In the genomic region with DNA sequence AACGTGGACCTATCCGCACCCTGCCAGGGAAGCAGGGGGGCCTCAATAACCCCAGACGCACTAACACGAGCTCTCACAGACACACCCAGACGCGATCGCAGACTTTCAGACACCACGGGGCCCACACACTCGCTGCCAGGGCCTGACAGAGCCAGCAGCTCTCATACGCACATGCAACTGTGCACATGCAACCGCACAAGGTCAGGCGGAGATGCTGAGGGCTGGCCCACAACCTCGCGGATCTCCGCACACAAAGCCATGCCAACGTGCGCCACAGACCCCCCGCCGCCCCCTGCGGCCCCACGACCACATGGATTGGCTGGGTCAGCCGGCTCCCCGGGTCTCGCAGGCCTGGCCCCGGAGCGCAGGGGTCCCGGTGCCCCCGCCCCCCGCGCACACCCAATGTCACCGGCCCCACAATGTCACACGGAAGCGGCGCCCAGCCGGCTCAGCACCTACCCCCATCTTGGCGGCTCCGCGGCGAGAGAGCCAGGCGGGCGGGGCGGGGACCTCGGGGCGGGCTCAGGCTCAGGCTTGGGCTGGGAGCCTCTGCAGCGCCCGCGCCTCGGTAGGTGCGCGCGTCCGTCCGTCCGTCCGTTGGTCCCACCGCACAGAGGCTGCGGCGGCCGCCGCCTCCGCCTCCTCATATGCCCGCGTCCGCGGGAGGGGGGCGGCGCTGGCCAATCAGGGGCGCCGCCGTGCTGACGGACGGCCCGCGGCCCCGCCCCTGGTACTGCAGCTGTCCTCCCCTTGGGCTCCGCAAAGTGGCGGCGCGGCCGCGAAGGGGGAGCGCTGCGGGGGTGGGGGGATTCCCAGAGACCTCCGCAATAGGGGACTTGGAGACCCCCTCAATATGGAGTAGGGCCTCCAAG, we compare ENCODE assay signal across 8 cellular contexts. TPM values are rescaled to one million over a fixed set of nuclear protein-coding genes. Genes with fewer than 3 reads are reported as not detected.
A peak's percentile ranks its signal among the peaks of the same experiment; 100 is the strongest.
DNase-seq lines count a peak whose midpoint lies in the region; ATAC-seq, FAIRE-seq and TF ChIP-seq lines count a peak whose summit lies in the region.

ATP1A3 (minus strand) TSS at position 619 of the 872 bp plus-strand sequence; CDS start at position 465, 154 bp downstream.

- H3K9ac ChIP-seq in endothelial cell of umbilical vein (replicated peaks; ENCODE audit: extremely low read depth, insufficient read depth, low read length): no peak within 1 kb of the TSS

- no TSS peak for BruUV-seq in endothelial cell of umbilical vein (replicated peaks; lab: Mats Ljungman, UMichigan)

- H3K36me3 ChIP-seq in BE2C: peaks cover 20% of the 10 kb centered on the region
- H3K36me3 ChIP-seq in endothelial cell of umbilical vein (ENCODE audit: control insufficient read depth in 2 of 2, extremely low read depth in 1 of 2, insufficient read depth in 2 of 2, low read length in 2 of 2): no peaks in the 10 kb centered on the region
- no peaks in the 10 kb centered on the region for H3K36me3 ChIP-seq in mucosa of descending colon (ENCODE audit: low read depth)

- H3K27me3 ChIP-seq in BE2C (no peaks in the 10 kb centered on the region), endothelial cell of umbilical vein (ENCODE audit: control insufficient read depth in 2 of 2, insufficient read depth in 2 of 2, low read length in 2 of 2) (peaks cover 6 to 20% of the 10 kb centered on the region in 2 experiments)

- no peak for TF ChIP-seq CTCF in BE2C (IDR thresholded peaks at IDR 0.05; ENCODE audit: low read depth, low read length)
- no peak for TF ChIP-seq CTCF in endothelial cell of umbilical vein (IDR thresholded peaks at IDR 0.05; ENCODE audit: extremely low read depth in 1 of 2, insufficient read depth in 1 of 2, low read depth in 1 of 2, low read length in 2 of 2)
- TF ChIP-seq CTCF in mucosa of descending colon (IDR thresholded peaks at IDR 0.05): no peak

- ATAC-seq in mucosa of descending colon: peak; percentile 88
- no peak for ATAC-seq in GM21786 (IDR thresholded peaks at IDR 0.05; ENCODE audit: unreplicated experiment)

- peaks cover 30% of the 10 kb centered on the region for H3K4me1 ChIP-seq in BE2C
- no peaks in the 10 kb centered on the region for H3K4me1 ChIP-seq in endothelial cell of umbilical vein (ENCODE audit: control insufficient read depth, extremely low read depth, insufficient read depth, low read length)
- H3K4me1 ChIP-seq in mucosa of descending colon (ENCODE audit: low read depth): peaks cover 6% of the 10 kb centered on the region

- POLR2A ChIA-PET in endothelial cell of umbilical vein (lab: Charles Lee): no interaction called here

- peak within 1 kb of the TSS; percentile 1 for H2AFZ ChIP-seq in endothelial cell of umbilical vein (ENCODE audit: low read depth, low read length)

- H3K4me2 ChIP-seq in endothelial cell of umbilical vein (ENCODE audit: insufficient read depth, low read length): no peak within 1 kb of the TSS

- no peak for TF ChIP-seq POLR2A in endothelial cell of umbilical vein (IDR thresholded peaks at IDR 0.05; ENCODE audit: low read depth, low read length)

- H3K9me1 ChIP-seq in endothelial cell of umbilical vein (replicated peaks; ENCODE audit: control insufficient read depth, extremely low read depth, insufficient read depth, low read length): no peaks in the 10 kb centered on the region

- peak within 1 kb of the TSS; percentile 93 for H3K4me3 ChIP-seq in BE2C (ENCODE audit: low read depth, low read length)
- peak within 1 kb of the TSS in 1 of 3 experiments; percentile 21 for H3K4me3 ChIP-seq in endothelial cell of umbilical vein (replicated peaks in 1 of 3; ENCODE audit: insufficient read depth in 1 of 3, low read depth in 1 of 3, low read length in 3 of 3)
- no peak within 1 kb of the TSS for H3K4me3 ChIP-seq in mucosa of descending colon

- no peak within 1 kb of the TSS for H3K27ac ChIP-seq in endothelial cell of umbilical vein (ENCODE audit: insufficient read depth, low read depth, low read length)

- DNase-seq in BE2C (peak; percentile 91), HCEC 1CT (peak; percentile 37), NCI-H774 (lab: John Stamatoyannopoulos, UW) (peak; percentile 81), endothelial cell of umbilical vein (ENCODE audit: low read depth, low spot score) (peak; percentile 39), mucosa of descending colon (peak in 2 of 3 donors; percentile 59 to 68)
- peak; percentile 13 to 27 for DNase-seq in activated CD8-positive, alpha-beta memory T cell treated with anti-CD3 and anti-CD28 coated beads for 4 hours (ENCODE audit: low read depth in 2 of 2)
- peak; percentile 29 to 71 for DNase-seq in stimulated activated CD8-positive, alpha-beta memory T cell treated with anti-CD3 and anti-CD28 coated beads, Interleukin-7, amount 100 ng/mL, for 4 hours (ENCODE audit: low read depth in 2 of 2)

- H3K9me3 ChIP-seq in BE2C: no peaks in the 10 kb centered on the region
- H3K9me3 ChIP-seq in endothelial cell of umbilical vein (replicated peaks; ENCODE audit: control insufficient read depth, insufficient read depth, low read length): no peaks in the 10 kb centered on the region
- no peaks in the 10 kb centered on the region for H3K9me3 ChIP-seq in mucosa of descending colon

- H4K20me1 ChIP-seq in endothelial cell of umbilical vein (replicated peaks; ENCODE audit: control insufficient read depth, extremely low read depth, insufficient read depth, low read length): no peaks in the 10 kb centered on the region

- intact Hi-C loops in endothelial cell of umbilical vein (cut with micrococcal nuclease) (no loop called here), mucosa of descending colon (cut with DNase I, micrococcal nuclease) (no loop called here)

- no peaks in the 10 kb centered on the region for H3K79me2 ChIP-seq in endothelial cell of umbilical vein (ENCODE audit: control insufficient read depth, insufficient read depth, low read length)

- dilution Hi-C loops in endothelial cell of umbilical vein (cut with MboI; ENCODE audit: extremely low pct_ligation_motif_present, low sequenced_read_pairs): no loop called here

- CTCF ChIA-PET in endothelial cell of umbilical vein (lab: Charles Lee): no interaction called here

- peak; percentile 37 for FAIRE-seq in endothelial cell of umbilical vein (lab: Jason Lieb, UNC)

TF ChIP-seq in endothelial cell of umbilical vein, 7 proteins besides CTCF, POLR2A, EP300 and RAD21:
- TF ChIP-seq, protein P1, sequence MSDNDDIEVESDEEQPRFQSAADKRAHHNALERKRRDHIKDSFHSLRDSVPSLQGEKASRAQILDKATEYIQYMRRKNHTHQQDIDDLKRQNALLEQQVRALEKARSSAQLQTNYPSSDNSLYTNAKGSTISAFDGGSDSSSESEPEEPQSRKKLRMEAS (IDR thresholded peaks at IDR 0.05; ENCODE audit: insufficient read depth, insufficient read length): no peak
- no peak for TF ChIP-seq JUN (IDR thresholded peaks at IDR 0.05; ENCODE audit: borderline replicate concordance, insufficient read depth, insufficient read length, low read depth)
- no peak for TF ChIP-seq FOS (IDR thresholded peaks at IDR 0.05; ENCODE audit: borderline replicate concordance, insufficient read depth, low read length)
- no peak for TF ChIP-seq GATA2 (IDR thresholded peaks at IDR 0.05; ENCODE audit: insufficient read depth, insufficient read length, low read depth, low read length)
- no peak for TF ChIP-seq MYC (IDR thresholded peaks at IDR 0.05; ENCODE audit: low read depth, low read length)
- TF ChIP-seq EZH2 (IDR thresholded peaks at IDR 0.05; ENCODE audit: borderline replicate concordance, low read depth, low read length, severe bottlenecking): peak; percentile 55
- TF ChIP-seq POLR2AphosphoS5 (IDR thresholded peaks at IDR 0.05; ENCODE audit: insufficient read depth, low read depth, low read length): no peak

RNA-seq across cellular contexts. Expression of gene ATP1A3, which starts in this region (rescaled TPM):
- polyA plus RNA-seq in BE2C (2012; ENCODE audit: insufficient read depth, insufficient read length, low read depth): 523 TPM
- total RNA-seq in endothelial cell of umbilical vein: 0.40 TPM in 1 of 2 replicates, not detected in the other
- 0.03 TPM in 1 of 2 replicates, not detected in the other for polyA plus RNA-seq in endothelial cell of umbilical vein
- polyA plus RNA-seq in endothelial cell of umbilical vein (2011; cell fraction: cytosol; rRNA removed): 0.04 TPM in 1 of 2 replicates, not detected in the other
- polyA plus RNA-seq in endothelial cell of umbilical vein (2011; cell fraction: nucleus; rRNA removed): 0.06 and 0.08 TPM in 2 replicates
- polyA plus RNA-seq in endothelial cell of umbilical vein (2012): 0.05 and 0.09 TPM in 2 replicates
- 0.11 TPM in 1 of 2 replicates, not detected in the other for polyA minus RNA-seq in endothelial cell of umbilical vein
- polyA minus RNA-seq in endothelial cell of umbilical vein (2011; cell fraction: cytosol; rRNA and poly(A)+ RNA removed): not detected
- polyA minus RNA-seq in endothelial cell of umbilical vein (2011; cell fraction: nucleus; rRNA and poly(A)+ RNA removed): not detected in 2 replicates
- total RNA-seq in mucosa of descending colon: 1 to 10 TPM in 1 of 3 donors, not detected in 2; 8.3 TPM

Comparison
In these comparisons a context has a peak if more than half of its experiments do, and no peak if none do; other contexts are left out.
1. Peak in DNase-seq in endothelial cell of umbilical vein; RNA of the gene not detected or under 1 TPM.
2. DNase-seq: peak in every context shown above with its lines; median percentile 91 in BE2C; 81 in NCI-H774; 64 in mucosa of descending colon; 50 in stimulated activated CD8-positive, alpha-beta memory T cell treated with anti-CD3 and anti-CD28 coated beads, Interleukin-7, amount 100 ng/mL, for 4 hours; 39 in endothelial cell of umbilical vein; 37 in HCEC 1CT; 20 in activated CD8-positive, alpha-beta memory T cell treated with anti-CD3 and anti-CD28 coated beads for 4 hours.